In the genomic region with DNA sequence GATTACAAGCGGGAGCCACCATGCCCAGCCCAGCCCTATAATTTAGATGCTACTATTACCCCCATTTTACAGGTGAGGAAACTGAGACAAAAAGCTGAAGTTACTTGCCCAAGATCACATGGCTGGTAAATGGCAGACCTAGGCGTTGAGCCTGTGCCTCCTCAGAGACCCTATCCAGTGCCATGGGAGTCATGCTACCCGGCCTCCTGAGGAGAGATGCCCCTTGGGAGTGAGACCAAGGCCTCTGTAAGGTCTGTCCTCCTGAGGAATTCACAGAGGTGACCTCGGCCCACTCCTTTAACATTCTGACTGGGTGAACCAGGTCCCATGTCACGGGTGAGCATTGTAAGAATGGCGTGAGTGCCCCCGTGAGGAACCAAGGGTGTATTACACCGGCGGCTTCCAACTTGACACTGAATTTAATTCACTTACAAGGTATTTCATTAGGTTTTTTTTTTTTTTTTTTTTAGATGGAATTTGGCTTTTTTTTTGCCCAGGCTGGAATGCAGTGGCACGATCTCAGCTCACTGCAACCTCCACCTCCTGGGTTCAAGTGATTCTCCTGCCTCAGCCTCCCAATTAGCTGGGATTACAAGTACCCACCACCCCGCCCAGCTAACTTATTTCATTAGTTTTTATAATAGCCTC, we compare ENCODE assay signal across 8 cellular contexts.
DNase-seq lines count a peak whose midpoint lies in the region; ATAC-seq and TF ChIP-seq lines count a peak whose summit lies in the region.

No MANE protein-coding gene starts in this region.

- ATAC-seq in SK-N-SH treated with all-trans-retinoic acid at 6 μM for 48 hours = peak; percentile 90
- peak; percentile 82 for ATAC-seq in Right ventricle myocardium inferior
- ATAC-seq in upper lobe of right lung = peak; percentile 95
- ATAC-seq in HG02938 (IDR thresholded peaks at IDR 0.05; ENCODE audit: unreplicated experiment) = no peak

- H3K9me3 Mint-ChIP-seq in activated naive CD4-positive, alpha-beta T cell treated with anti-CD3 and anti-CD28 coated beads, Interleukin-2, amount 10 ng/mL, durations not matched to agents 7 days and 5 days = peaks cover 16% of the 10 kb centered on the region
- peaks cover 10% of the 10 kb centered on the region for H3K9me3 Mint-ChIP-seq in progenitor cell of endocrine pancreas (ENCODE audit: low read depth)

- peaks cover 59% of the 10 kb centered on the region for H3K36me3 Mint-ChIP-seq in activated naive CD4-positive, alpha-beta T cell treated with anti-CD3 and anti-CD28 coated beads, Interleukin-2, amount 10 ng/mL, durations not matched to agents 7 days and 5 days
- H3K36me3 Mint-ChIP-seq in progenitor cell of endocrine pancreas (ENCODE audit: insufficient read depth) = peaks cover 28% of the 10 kb centered on the region

- intact Hi-C loops in Right ventricle myocardium inferior (cut with DNase I) = loop anchor here (1.0 to 5.0 kb wide), 2 partner anchors 252 to 360 kb away; no protein-coding TSS in a partner anchor
- intact Hi-C loops in upper lobe of right lung (cut with DNase I) = no loop called here

- CTCF ChIA-PET in activated naive CD4-positive, alpha-beta T cell treated with anti-CD3 and anti-CD28 coated beads, Interleukin-2, amount 10 ng/mL, durations not matched to agents 7 days and 5 days (lab: Charles Lee) = interaction anchor here (0.7 to 2.2 kb wide), 10 partner anchors 50 to 455 kb away, joined by 3 to 10 read pairs (median 4); a partner anchor contains a TSS

- H3K4me3 ChIP-seq in upper lobe of right lung = no peak overlapping the region

- H3K4me1 ChIP-seq in upper lobe of right lung = no peaks in the 10 kb centered on the region

- no peak overlapping the region for H3K27ac ChIP-seq in upper lobe of right lung

- no peaks in the 10 kb centered on the region for H3K27me3 ChIP-seq in upper lobe of right lung

- peak; percentile 36 for DNase-seq in DMS153 (lab: John Stamatoyannopoulos, UW)
- peak; percentile 65 for DNase-seq in HT1080 (ENCODE audit: low read depth)
- peak; percentile 79 for DNase-seq in activated naive CD4-positive, alpha-beta T cell treated with anti-CD3 and anti-CD28 coated beads, Interleukin-2, amount 10 ng/mL, durations not matched to agents 7 days and 5 days
- DNase-seq in Right ventricle myocardium inferior (ENCODE audit: missing footprints) = no peak
- peak; percentile 60 for DNase-seq in progenitor cell of endocrine pancreas (ENCODE audit: low spot score, unreplicated experiment)
- DNase-seq in upper lobe of right lung = peak; percentile 72

- no peak overlapping the region for H3K4me3 Mint-ChIP-seq in activated naive CD4-positive, alpha-beta T cell treated with anti-CD3 and anti-CD28 coated beads, Interleukin-2, amount 10 ng/mL, durations not matched to agents 7 days and 5 days
- no peak overlapping the region for H3K4me3 Mint-ChIP-seq in progenitor cell of endocrine pancreas (ENCODE audit: low read depth)

- no peaks in the 10 kb centered on the region for H3K4me1 Mint-ChIP-seq in activated naive CD4-positive, alpha-beta T cell treated with anti-CD3 and anti-CD28 coated beads, Interleukin-2, amount 10 ng/mL, durations not matched to agents 7 days and 5 days
- no peaks in the 10 kb centered on the region for H3K4me1 Mint-ChIP-seq in progenitor cell of endocrine pancreas (ENCODE audit: low read depth)

- H3K27me3 Mint-ChIP-seq in activated naive CD4-positive, alpha-beta T cell treated with anti-CD3 and anti-CD28 coated beads, Interleukin-2, amount 10 ng/mL, durations not matched to agents 7 days and 5 days = no peaks in the 10 kb centered on the region
- H3K27me3 Mint-ChIP-seq in progenitor cell of endocrine pancreas = no peaks in the 10 kb centered on the region

- H3K36me3 ChIP-seq in upper lobe of right lung = peaks cover 53% of the 10 kb centered on the region

- H3K27ac Mint-ChIP-seq in activated naive CD4-positive, alpha-beta T cell treated with anti-CD3 and anti-CD28 coated beads, Interleukin-2, amount 10 ng/mL, durations not matched to agents 7 days and 5 days = no peak overlapping the region
- H3K27ac Mint-ChIP-seq in progenitor cell of endocrine pancreas = peak overlapping the region; percentile 73

- H3K9me3 ChIP-seq in upper lobe of right lung = peaks cover 9% of the 10 kb centered on the region

- TF ChIP-seq CTCF in progenitor cell of endocrine pancreas (IDR thresholded peaks at IDR 0.05; ENCODE audit: unreplicated experiment) (peak; percentile 75), upper lobe of right lung (IDR thresholded peaks at IDR 0.05) (peak; percentile 89)

TF ChIP-seq in SK-N-SH treated with all-trans-retinoic acid at 6 μM for 48 hours, 23 proteins besides CTCF, POLR2A, EP300 and RAD21:
- TF ChIP-seq ZFP3 (CRISPR knock-in tag; IDR thresholded peaks at IDR 0.05) = no peak
- TF ChIP-seq, protein P1, sequence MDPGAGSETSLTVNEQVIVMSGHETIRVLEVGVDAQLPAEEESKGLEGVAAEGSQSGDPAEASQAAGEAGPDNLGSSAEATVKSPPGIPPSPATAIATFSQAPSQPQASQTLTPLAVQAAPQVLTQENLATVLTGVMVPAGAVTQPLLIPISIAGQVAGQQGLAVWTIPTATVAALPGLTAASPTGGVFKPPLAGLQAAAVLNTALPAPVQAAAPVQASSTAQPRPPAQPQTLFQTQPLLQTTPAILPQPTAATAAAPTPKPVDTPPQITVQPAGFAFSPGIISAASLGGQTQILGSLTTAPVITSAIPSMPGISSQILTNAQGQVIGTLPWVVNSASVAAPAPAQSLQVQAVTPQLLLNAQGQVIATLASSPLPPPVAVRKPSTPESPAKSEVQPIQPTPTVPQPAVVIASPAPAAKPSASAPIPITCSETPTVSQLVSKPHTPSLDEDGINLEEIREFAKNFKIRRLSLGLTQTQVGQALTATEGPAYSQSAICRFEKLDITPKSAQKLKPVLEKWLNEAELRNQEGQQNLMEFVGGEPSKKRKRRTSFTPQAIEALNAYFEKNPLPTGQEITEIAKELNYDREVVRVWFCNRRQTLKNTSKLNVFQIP (CRISPR knock-in tag; IDR thresholded peaks at IDR 0.05; ENCODE audit: borderline replicate concordance, low read depth) = no peak
